10 cellular contexts compared by ENCODE assay signal in genomic region chr9:97906236-97906831, GRCh38. TPM values are rescaled to one million over a fixed set of nuclear protein-coding genes. Genes with fewer than 3 reads are reported as not detected.
DNase-seq lines count a peak whose midpoint lies in the region; ATAC-seq and TF ChIP-seq lines count a peak whose summit lies in the region.
"Had no signal": no experiment of that assay in that cellular context is flagged by ENCODE, and none has a peak within 500 bp of the region (broad histone marks: within the 10 kb centered on the region; RNA-seq: fewer than 3 reads in every experiment).

No MANE protein-coding gene starts in this region.

- H3K4me1 ChIP-seq in left lung (peaks cover 0 to 55% of the 10 kb centered on the region in 2 donors), urinary bladder (ENCODE audit: insufficient read depth) (peaks cover 2% of the 10 kb centered on the region)
- H3K4me1 ChIP-seq: tibial artery had no signal

- H3K4me3 Mint-ChIP-seq in activated T-helper 2 cell treated with anti-CD3 and anti-CD28 coated beads, Interferon-gamma antibody, Interleukin-2, Interleukin-4, amounts not matched to agents 10 μg/mL and 5 μg/mL and 100 μg/mL, durations not matched to agents 14 hours and 24 hours and 36 hours (ENCODE audit: low read depth): peak overlapping the region; percentile 69
- no peak overlapping the region for H3K4me3 Mint-ChIP-seq in chondrocyte (ENCODE audit: unreplicated experiment)

- H3K9me3 ChIP-seq in left lung: no peaks in the 10 kb centered on the region
- H3K9me3 ChIP-seq: tibial artery had no signal

- peak; percentile 56 for ATAC-seq in Right ventricle myocardium inferior
- peak; percentile 62 for ATAC-seq in left lung
- ATAC-seq in GM18511 (IDR thresholded peaks at IDR 0.05; ENCODE audit: unreplicated experiment): no peak

- H3K27me3 ChIP-seq in left lung: no peaks in the 10 kb centered on the region
- H3K27me3 ChIP-seq: tibial artery had no signal

- H3K36me3 Mint-ChIP-seq in activated T-helper 2 cell treated with anti-CD3 and anti-CD28 coated beads, Interferon-gamma antibody, Interleukin-2, Interleukin-4, amounts not matched to agents 10 μg/mL and 5 μg/mL and 100 μg/mL, durations not matched to agents 14 hours and 24 hours and 36 hours (ENCODE audit: low read depth): peaks cover 50% of the 10 kb centered on the region
- peaks cover 16% of the 10 kb centered on the region for H3K36me3 Mint-ChIP-seq in chondrocyte (ENCODE audit: low read depth)

- peaks cover 56% of the 10 kb centered on the region for H3K4me1 Mint-ChIP-seq in activated T-helper 2 cell treated with anti-CD3 and anti-CD28 coated beads, Interferon-gamma antibody, Interleukin-2, Interleukin-4, amounts not matched to agents 10 μg/mL and 5 μg/mL and 100 μg/mL, durations not matched to agents 14 hours and 24 hours and 36 hours (ENCODE audit: low read depth)
- no peaks in the 10 kb centered on the region for H3K4me1 Mint-ChIP-seq in chondrocyte (ENCODE audit: low read depth)

- intact Hi-C loops in Right ventricle myocardium inferior (cut with DNase I) (no loop called here), cardiac septum (cut with DNase I) (no loop called here), left lung (cut with DNase I) (no loop called here)
- intact Hi-C loops in activated T-helper 2 cell treated with anti-CD3 and anti-CD28 coated beads, Interferon-gamma antibody, Interleukin-2, Interleukin-4, amounts not matched to agents 10 μg/mL and 5 μg/mL and 100 μg/mL, durations not matched to agents 14 hours and 24 hours and 36 hours (cut with micrococcal nuclease): loop anchor here (5.0 kb wide), 2 partner anchors 49 to 351 kb away; partner anchors contain the start of gene TBC1D2

- peak; percentile 85 for DNase-seq in Right ventricle myocardium inferior (ENCODE audit: missing footprints)
- DNase-seq in cardiac septum (ENCODE audit: low spot score): no peak
- no peak for DNase-seq in activated T-helper 2 cell treated with anti-CD3 and anti-CD28 coated beads, Interferon-gamma antibody, Interleukin-2, Interleukin-4, amounts not matched to agents 10 μg/mL and 5 μg/mL and 100 μg/mL, durations not matched to agents 14 hours and 24 hours and 36 hours (ENCODE audit: low spot score)
- DNase-seq in left lung: no peak
- DNase-seq in NCI-H1092 (lab: John Stamatoyannopoulos, UW): no peak
- DNase-seq in chondrocyte (ENCODE audit: low spot score): no peak
- DNase-seq: tibial artery had no signal

- H3K27me3 Mint-ChIP-seq in activated T-helper 2 cell treated with anti-CD3 and anti-CD28 coated beads, Interferon-gamma antibody, Interleukin-2, Interleukin-4, amounts not matched to agents 10 μg/mL and 5 μg/mL and 100 μg/mL, durations not matched to agents 14 hours and 24 hours and 36 hours (ENCODE audit: low read depth): no peaks in the 10 kb centered on the region
- H3K27me3 Mint-ChIP-seq in chondrocyte (ENCODE audit: low read depth): no peaks in the 10 kb centered on the region

- no peak overlapping the region for H3K4me3 ChIP-seq in left lung
- no peak overlapping the region for H3K4me3 ChIP-seq in urinary bladder (ENCODE audit: low read depth, low read length)
- H3K4me3 ChIP-seq: tibial artery had no signal

- H3K36me3 ChIP-seq in left lung: peaks cover 0 to 29% of the 10 kb centered on the region in 2 donors
- no peaks in the 10 kb centered on the region for H3K36me3 ChIP-seq in urinary bladder (ENCODE audit: insufficient read depth)

- H3K27ac ChIP-seq in left lung (peak overlapping the region; percentile 35 to 95), urinary bladder (ENCODE audit: low read depth) (peak overlapping the region; percentile 28)
- H3K27ac ChIP-seq: tibial artery had no signal

- TF ChIP-seq CTCF in left lung (IDR thresholded peaks at IDR 0.05): no peak
- TF ChIP-seq CTCF in chondrocyte (IDR thresholded peaks at IDR 0.05): no peak

- H3K27ac Mint-ChIP-seq in activated T-helper 2 cell treated with anti-CD3 and anti-CD28 coated beads, Interferon-gamma antibody, Interleukin-2, Interleukin-4, amounts not matched to agents 10 μg/mL and 5 μg/mL and 100 μg/mL, durations not matched to agents 14 hours and 24 hours and 36 hours: peak overlapping the region; percentile 96
- H3K27ac Mint-ChIP-seq in chondrocyte (ENCODE audit: unreplicated experiment): no peak overlapping the region

- WGBS in urinary bladder: 83% methylated on average over 12 of the region's 12 CpGs

- no peaks in the 10 kb centered on the region for H3K9me3 Mint-ChIP-seq in activated T-helper 2 cell treated with anti-CD3 and anti-CD28 coated beads, Interferon-gamma antibody, Interleukin-2, Interleukin-4, amounts not matched to agents 10 μg/mL and 5 μg/mL and 100 μg/mL, durations not matched to agents 14 hours and 24 hours and 36 hours
- no peaks in the 10 kb centered on the region for H3K9me3 Mint-ChIP-seq in chondrocyte (ENCODE audit: low read depth)

RNA-seq across cellular contexts. Expression of gene TRMO, which starts 16.0 kb away (rescaled TPM):
- total RNA-seq in Right ventricle myocardium inferior: 6.5 TPM
- 7.3 TPM for total RNA-seq in cardiac septum
- total RNA-seq in activated T-helper 2 cell treated with anti-CD3 and anti-CD28 coated beads, Interferon-gamma antibody, Interleukin-2, Interleukin-4, amounts not matched to agents 10 μg/mL and 5 μg/mL and 100 μg/mL, durations not matched to agents 14 hours and 24 hours and 36 hours: 13.4 and 15.3 TPM in 2 replicates
- 10 to 100 TPM; 13.6 to 16.5 TPM for total RNA-seq in left lung
- 17.2 TPM for total RNA-seq in urinary bladder
- 9.9 TPM for polyA plus RNA-seq in urinary bladder
- 9.3 to 9.9 TPM (median 9.5 TPM) in 3 replicates for total RNA-seq in chondrocyte

RNA-seq across cellular contexts. Expression of gene HEMGN, which starts 31.6 kb away (rescaled TPM):
- total RNA-seq in Right ventricle myocardium inferior (0.11 TPM), cardiac septum (0.48 TPM), left lung (under 1 TPM; 0.15 to 0.16 TPM), urinary bladder (8.3 TPM), chondrocyte (not detected in 3 replicates)
- 0.41 and 0.78 TPM in 2 replicates for total RNA-seq in activated T-helper 2 cell treated with anti-CD3 and anti-CD28 coated beads, Interferon-gamma antibody, Interleukin-2, Interleukin-4, amounts not matched to agents 10 μg/mL and 5 μg/mL and 100 μg/mL, durations not matched to agents 14 hours and 24 hours and 36 hours
- polyA plus RNA-seq in urinary bladder: not detected
- polyA plus RNA-seq: AG04450 had no signal

RNA-seq across cellular contexts. Expression of gene FOXE1, which starts 53.3 kb away (rescaled TPM):
- total RNA-seq in Right ventricle myocardium inferior (not detected), cardiac septum (not detected), left lung (not detected), urinary bladder (not detected), chondrocyte (not detected in 3 replicates)
- total RNA-seq in activated T-helper 2 cell treated with anti-CD3 and anti-CD28 coated beads, Interferon-gamma antibody, Interleukin-2, Interleukin-4, amounts not matched to agents 10 μg/mL and 5 μg/mL and 100 μg/mL, durations not matched to agents 14 hours and 24 hours and 36 hours: not detected in 2 replicates
- polyA plus RNA-seq in urinary bladder: not detected
